ENCODE assay signal across 20 cellular contexts in the genomic region with DNA sequence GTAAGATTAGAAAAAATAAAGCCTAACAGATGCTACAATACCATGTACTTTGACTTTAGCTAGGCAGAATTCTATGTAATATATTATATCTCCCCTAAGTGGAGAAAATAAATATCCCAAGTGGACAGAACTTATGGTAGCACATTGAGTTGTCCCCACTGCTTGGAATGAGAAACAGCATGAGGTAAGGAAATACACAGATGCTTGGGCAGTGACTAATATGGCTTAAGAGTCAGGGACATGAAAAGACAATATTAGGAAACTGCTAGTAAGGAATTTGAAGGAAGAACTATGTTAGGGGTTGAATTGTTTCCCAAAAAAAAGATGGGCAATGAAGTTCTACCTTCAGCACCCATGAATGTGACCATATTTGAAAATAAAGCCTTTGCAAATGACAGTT.
DNase-seq lines count a peak whose midpoint lies in the region; ATAC-seq lines count a peak whose summit lies in the region.
"Had no signal": no experiment of that assay in that cellular context is flagged by ENCODE, and none has a peak within 500 bp of the region (broad histone marks: within the 10 kb centered on the region; RNA-seq: fewer than 3 reads in every experiment).

No MANE protein-coding gene starts in this region.

- H3K4me3 Mint-ChIP-seq in T-cell: no peak overlapping the region
- H3K4me3 Mint-ChIP-seq: immature natural killer cell; naive thymus-derived CD4-positive, alpha-beta T cell had no signal

- no peak overlapping the region for H3K27ac Mint-ChIP-seq in T-cell
- H3K27ac Mint-ChIP-seq: immature natural killer cell; naive thymus-derived CD4-positive, alpha-beta T cell had no signal

- H3K27me3 Mint-ChIP-seq in T-cell: no peaks in the 10 kb centered on the region
- H3K27me3 Mint-ChIP-seq: naive thymus-derived CD4-positive, alpha-beta T cell had no signal

- DNase-seq in ELR (ENCODE audit: low read depth): peak; percentile 59
- peak; percentile 31 for DNase-seq in NCI-H69 (lab: John Stamatoyannopoulos, UW)
- DNase-seq in dedifferentiated amniotic fluid mesenchymal stem cell (ENCODE audit: extremely low spot score): peak; percentile 21
- peak; percentile 2 for DNase-seq in myocyte (ENCODE audit: low read depth)
- DNase-seq in left cardiac atrium: no peak
- no peak for DNase-seq in HUDEP-2 (lab: John Stamatoyannopoulos, UW; ENCODE audit: unreplicated experiment in 76 of 76)
- DNase-seq in T-cell: no peak
- DNase-seq: activated naive CD4-positive, alpha-beta T cell; activated T-cell treated with anti-CD3 and anti-CD28 coated beads for 4 hours; body of pancreas; Caco-2; dermis blood vessel endothelial cell; immature natural killer cell; MM.1S; naive thymus-derived CD4-positive, alpha-beta T cell; NCI-H1694 treated with DMSO at 0.1 percent for 48 hours; NCI-H446; stimulated activated CD4-positive, alpha-beta T cell treated with anti-CD3 and anti-CD28 coated beads, Interleukin-4, amount 100 ng/mL, for 24 hours; uterus had no signal

- ATAC-seq in left cardiac atrium (no peak), HG02973 (IDR thresholded peaks at IDR 0.05; ENCODE audit: unreplicated experiment) (no peak), T-cell (replicated peaks in 1 of 4) (no peak)
- ATAC-seq: body of pancreas; naive thymus-derived CD4-positive, alpha-beta T cell had no signal

- H3K36me3 Mint-ChIP-seq in T-cell: no peaks in the 10 kb centered on the region
- H3K36me3 Mint-ChIP-seq: immature natural killer cell; naive thymus-derived CD4-positive, alpha-beta T cell had no signal

- CTCF ChIA-PET in T-cell (lab: Charles Lee): no interaction called here

- intact Hi-C loops in left cardiac atrium (cut with DNase I): no loop called here

- H3K9me3 Mint-ChIP-seq in T-cell: peaks cover 3 to 16% (median 9%) of the 10 kb centered on the region in 3 donors

- H3K4me1 Mint-ChIP-seq in T-cell: no peaks in the 10 kb centered on the region
- H3K4me1 Mint-ChIP-seq: immature natural killer cell; naive thymus-derived CD4-positive, alpha-beta T cell had no signal

- POLR2A ChIA-PET in T-cell (lab: Charles Lee): no interaction called here

Comparison
In these comparisons a context has a peak if more than half of its experiments do, and no peak if none do; other contexts are left out.
1. DNase-seq: peak in ELR (single experiment), NCI-H69 (single experiment), dedifferentiated amniotic fluid mesenchymal stem cell (single experiment) and myocyte (single experiment); none in left cardiac atrium (single experiment), HUDEP-2 (0 of 76) and T-cell (0 of 34).